ENCODE assay signal across 8 cellular contexts in the genomic region with DNA sequence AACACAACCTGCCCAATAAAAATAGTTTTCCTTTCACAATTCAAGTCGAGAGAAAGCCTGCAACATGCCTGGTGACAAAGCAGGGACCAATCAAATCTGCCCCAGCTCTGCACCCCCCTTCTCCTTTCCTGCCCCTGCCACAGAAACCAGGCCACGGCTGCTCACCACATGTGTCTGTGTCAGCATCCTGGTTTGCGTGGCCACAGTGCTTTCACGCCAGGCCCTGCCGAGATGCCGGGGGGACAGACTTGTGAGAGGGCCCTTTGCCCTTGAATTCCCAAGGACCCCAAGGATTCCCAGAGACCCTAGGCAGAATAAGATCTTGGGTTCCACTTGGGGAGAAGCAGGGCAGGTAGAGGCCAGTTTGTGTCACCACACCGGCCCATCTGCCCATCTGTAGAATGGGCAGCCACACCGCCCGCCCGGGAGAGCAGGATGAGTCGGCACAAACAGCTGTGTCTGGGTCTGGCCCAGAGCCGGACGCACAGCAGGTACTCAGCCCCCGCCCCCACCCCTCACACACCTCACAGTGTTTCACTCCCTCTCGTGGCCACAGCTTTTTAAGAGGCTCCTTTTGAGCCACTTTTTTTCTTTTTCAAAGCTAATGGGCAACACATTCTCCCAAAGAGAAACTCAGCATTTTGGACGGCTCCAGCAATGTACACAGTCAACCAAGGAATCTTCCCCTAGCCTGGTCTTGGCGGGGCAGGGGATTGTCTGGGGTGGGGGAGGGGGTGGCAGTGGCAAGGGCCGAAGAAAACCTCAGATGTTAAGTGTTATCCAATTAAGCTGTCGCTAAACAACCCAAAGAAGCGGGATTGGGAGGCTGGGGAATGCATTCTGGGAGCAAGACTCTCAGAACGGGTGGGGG. TPM values are rescaled to one million over a fixed set of nuclear protein-coding genes. Genes with fewer than 3 reads are reported as not detected.
DNase-seq lines count a peak whose midpoint lies in the region; ATAC-seq lines count a peak whose summit lies in the region.

No MANE protein-coding gene starts in this region.

- intact Hi-C loops in activated CD4-positive, alpha-beta T cell treated with anti-CD3 and anti-CD28 coated beads for 36 hours (cut with DNase I, micrococcal nuclease), result loop anchor here (1.0 to 10.0 kb wide), 7 partner anchors 14 to 1256 kb away; partner anchors contain the start of gene EVL (in 1 of the 2)
- intact Hi-C loops in left ventricle myocardium superior (cut with micrococcal nuclease), result no loop called here

- peaks cover 60% of the 10 kb centered on the region for H3K36me3 Mint-ChIP-seq in activated CD4-positive, alpha-beta T cell treated with anti-CD3 and anti-CD28 coated beads for 36 hours (ENCODE audit: low read depth)

- H3K27me3 Mint-ChIP-seq in activated CD4-positive, alpha-beta T cell treated with anti-CD3 and anti-CD28 coated beads for 36 hours, result no peaks in the 10 kb centered on the region

- CTCF ChIA-PET in activated CD4-positive, alpha-beta T cell treated with anti-CD3 and anti-CD28 coated beads for 36 hours (lab: Charles Lee), result interaction anchor here (0.6 to 3.6 kb wide), 18 partner anchors 10 to 1048 kb away, joined by 3 to 17 read pairs (median 4); no protein-coding TSS in a partner anchor

- H3K9me3 Mint-ChIP-seq in activated CD4-positive, alpha-beta T cell treated with anti-CD3 and anti-CD28 coated beads for 36 hours (ENCODE audit: low read depth), result peaks cover 3% of the 10 kb centered on the region

- peaks cover 93% of the 10 kb centered on the region for H3K4me1 Mint-ChIP-seq in activated CD4-positive, alpha-beta T cell treated with anti-CD3 and anti-CD28 coated beads for 36 hours

- ATAC-seq in activated CD4-positive, alpha-beta T cell treated with anti-CD3 and anti-CD28 coated beads for 36 hours, result peak; percentile 55
- no peak for ATAC-seq in left ventricle myocardium superior

- H3K4me3 Mint-ChIP-seq in activated CD4-positive, alpha-beta T cell treated with anti-CD3 and anti-CD28 coated beads for 36 hours, result peak overlapping the region; percentile 67

- POLR2A ChIA-PET in activated CD4-positive, alpha-beta T cell treated with anti-CD3 and anti-CD28 coated beads for 36 hours (lab: Charles Lee), result interaction anchor here (0.7 to 1.4 kb wide), 10 partner anchors 12 to 40 kb away, joined by 3 to 9 read pairs (median 4); no protein-coding TSS in a partner anchor

- H3K27ac Mint-ChIP-seq in activated CD4-positive, alpha-beta T cell treated with anti-CD3 and anti-CD28 coated beads for 36 hours, result peak overlapping the region; percentile 88

- DNase-seq in DMS79 (lab: John Stamatoyannopoulos, UW) (peak; percentile 35), retina (no peak), left ventricle myocardium superior (no peak), NOMO-1 treated with dmso at 0.1 percent for 144 hours (lab: John Stamatoyannopoulos, UW; ENCODE audit: unreplicated experiment) (no peak), Ammon's horn (ENCODE audit: low spot score) (no peak)
- peak; percentile 91 for DNase-seq in activated CD4-positive, alpha-beta T cell treated with anti-CD3 and anti-CD28 coated beads for 36 hours
- peak; percentile 90 for DNase-seq in central memory CD4-positive, alpha-beta T cell
- peak; percentile 59 to 73 for DNase-seq in stimulated activated CD4-positive, alpha-beta T cell treated with anti-CD3 and anti-CD28 coated beads, Interleukin-12 subunit alpha, Interleukin-12 subunit beta, amount 100 ng/mL, for 24 hours (ENCODE audit: low read depth in 2 of 2)

RNA-seq across cellular contexts. Expression of gene BCL11B, which starts 41.5 kb away (rescaled TPM):
- total RNA-seq in activated CD4-positive, alpha-beta T cell treated with anti-CD3 and anti-CD28 coated beads for 36 hours, result 10 to 100 TPM; 62.1 to 66.2 TPM
- 0.20 TPM for total RNA-seq in left ventricle myocardium superior

Comparison
In these comparisons a context has a peak if more than half of its experiments do, and no peak if none do; other contexts are left out.
1. DNase-seq: peak in DMS79 (single experiment), activated CD4-positive, alpha-beta T cell treated with anti-CD3 and anti-CD28 coated beads for 36 hours (single experiment), central memory CD4-positive, alpha-beta T cell (single experiment) and stimulated activated CD4-positive, alpha-beta T cell treated with anti-CD3 and anti-CD28 coated beads, Interleukin-12 subunit alpha, Interleukin-12 subunit beta, amount 100 ng/mL, for 24 hours (2 of 2); none in retina (single experiment), left ventricle myocardium superior (single experiment), NOMO-1 treated with dmso at 0.1 percent for 144 hours (single experiment) and Ammon's horn (single experiment).
2. RNA of gene BCL11B, which starts 41.5 kb away (total RNA-seq): 62.1 to 66.2 TPM in activated CD4-positive, alpha-beta T cell treated with anti-CD3 and anti-CD28 coated beads for 36 hours; 0.20 TPM in left ventricle myocardium superior (single experiment); every median in the first group is over 10 times any median in the second.